ENCODE assay signal across 12 cellular contexts in the genomic region with DNA sequence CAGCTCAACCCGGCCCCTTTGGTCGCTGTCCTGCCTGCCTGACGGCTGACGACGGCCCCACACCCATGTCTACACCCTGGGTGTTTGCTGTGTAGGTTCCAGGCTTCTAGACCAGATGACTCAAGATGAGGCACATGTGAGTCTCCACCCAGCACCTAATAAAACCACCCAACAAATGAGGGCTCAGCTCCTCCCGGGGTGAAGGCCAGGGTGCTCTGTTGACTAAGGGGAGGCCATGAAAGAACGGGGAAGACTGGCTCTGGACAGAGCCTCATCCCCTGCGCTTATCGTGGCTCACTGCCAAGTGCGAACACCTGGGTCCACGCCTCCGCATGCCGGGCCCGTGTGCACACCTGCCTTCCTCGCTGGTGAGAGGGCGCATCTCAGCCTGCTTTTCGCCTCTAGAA. TPM values are rescaled to one million over a fixed set of nuclear protein-coding genes. Genes with fewer than 3 reads are reported as not detected.
DNase-seq lines count a peak whose midpoint lies in the region; ATAC-seq and TF ChIP-seq lines count a peak whose summit lies in the region.
"Had no signal": no experiment of that assay in that cellular context is flagged by ENCODE, and none has a peak within 500 bp of the region (broad histone marks: within the 10 kb centered on the region; RNA-seq: fewer than 3 reads in every experiment).

No MANE protein-coding gene starts in this region.

- in situ Hi-C loops in mammary epithelial cell (cut with MboI; ENCODE audit: low sequenced_read_pairs in 2 of 2) = loop anchor here in 1 of 2 donors (10.0 kb wide), 1 partner anchor 48 kb away; no protein-coding TSS in a partner anchor

- 3% methylated on average over 15 of the region's 17 CpGs for WGBS in mammary epithelial cell (ENCODE audit: low coverage, missing lambda C conversion rate)
- 50% methylated on average over 17 of the region's 17 CpGs for WGBS in prostate gland

- peak overlapping the region; percentile 50 for H3K4me2 ChIP-seq in mammary epithelial cell (ENCODE audit: insufficient read depth, low read depth, low read length)

- H2AFZ ChIP-seq in mammary epithelial cell (ENCODE audit: low read depth, low read length) = no peak overlapping the region

- H3K9me3 ChIP-seq in mammary epithelial cell (replicated peaks; ENCODE audit: insufficient read depth, low read length) (no peaks in the 10 kb centered on the region), prostate gland (no peaks in the 10 kb centered on the region)
- H3K9me3 ChIP-seq: psoas muscle had no signal

- no peaks in the 10 kb centered on the region for H3K36me3 ChIP-seq in mammary epithelial cell (ENCODE audit: insufficient read depth, low read length)
- H3K36me3 ChIP-seq in prostate gland = no peaks in the 10 kb centered on the region

- TF ChIP-seq POLR2A in prostate gland (IDR thresholded peaks at IDR 0.05) = no peak

- CTCF ChIA-PET in mammary epithelial cell (lab: Charles Lee; ENCODE audit: low non-redundant PET) = interaction anchor here (0.6 to 1.1 kb wide), 3 partner anchors 38 to 99 kb away, joined by 4 to 5 read pairs (median 4); no protein-coding TSS in a partner anchor

- DNase-seq in DMS79 (lab: John Stamatoyannopoulos, UW) (peak; percentile 54), NCI-H2029 (lab: John Stamatoyannopoulos, UW) (peak; percentile 85), mammary epithelial cell (peak; percentile 97), prostate gland (ENCODE audit: low spot score) (no peak), inferior parietal cortex (ENCODE audit: extremely low spot score) (no peak), islet precursor cell (no peak)
- DNase-seq: cerebellar nuclear complex, psoas muscle, SJCRH30 had no signal

- peaks cover 51% of the 10 kb centered on the region for H3K79me2 ChIP-seq in mammary epithelial cell (ENCODE audit: insufficient read depth, low read length)

- intact Hi-C loops in mammary epithelial cell (cut with micrococcal nuclease) = loop anchor here (1.0 to 2.0 kb wide), 4 partner anchors 26 to 50 kb away; partner anchors contain the start of genes COL4A1 and COL4A2
- intact Hi-C loops in prostate gland (cut with DNase I) = no loop called here

- H3K27ac ChIP-seq in mammary epithelial cell (ENCODE audit: insufficient read depth, low read depth, low read length) (peak overlapping the region; percentile 74), prostate gland (peak overlapping the region; percentile 18 to 48)

- H3K27me3 ChIP-seq in mammary epithelial cell (ENCODE audit: insufficient read depth, low read length) (no peaks in the 10 kb centered on the region), prostate gland (replicated peaks; ENCODE audit: insufficient read depth) (no peaks in the 10 kb centered on the region)
- H3K27me3 ChIP-seq: SJCRH30 had no signal

- H3K4me3 ChIP-seq in mammary epithelial cell (replicated peaks in 1 of 3; ENCODE audit: insufficient read depth in 1 of 3, low read depth in 2 of 3, low read length in 3 of 3) (no peak overlapping the region), prostate gland (no peak overlapping the region)
- H3K4me3 ChIP-seq: lung, psoas muscle, SJCRH30 had no signal

- H3K9ac ChIP-seq in mammary epithelial cell (ENCODE audit: insufficient read depth, low read length) = peak overlapping the region; percentile 32

- no TSS peak for BruUV-seq in mammary epithelial cell (replicated peaks; lab: Mats Ljungman, UMichigan)

- dilution Hi-C loops in mammary epithelial cell (cut with HindIII; ENCODE audit: low sequenced_read_pairs) = no loop called here

- H4K20me1 ChIP-seq in mammary epithelial cell (ENCODE audit: insufficient read depth, low read length) = no peaks in the 10 kb centered on the region

- no peak for ATAC-seq in HG03565 (IDR thresholded peaks at IDR 0.05; ENCODE audit: unreplicated experiment)
- no peak for ATAC-seq in GM21515 (IDR thresholded peaks at IDR 0.05; ENCODE audit: unreplicated experiment)

- TF ChIP-seq CTCF in mammary epithelial cell (conservative IDR thresholded peaks at IDR 0.05 in 1 of 2, IDR thresholded peaks at IDR 0.05 in 1 of 2; ENCODE audit: extremely low read depth in 1 of 2, insufficient read depth in 1 of 2, low read depth in 1 of 2, low read length in 2 of 2) (no peak), prostate gland (IDR thresholded peaks at IDR 0.05) (no peak)

- H3K4me1 ChIP-seq in mammary epithelial cell (ENCODE audit: insufficient read depth, low read length) (peaks cover 70% of the 10 kb centered on the region), prostate gland (replicated peaks) (peaks cover 2% of the 10 kb centered on the region)

RNA-seq across cellular contexts. Expression of gene COL4A2, which starts 39.6 kb away (rescaled TPM):
- total RNA-seq in mammary epithelial cell = 10 to 100 TPM; 74.9 to 94.2 TPM
- 119 TPM for polyA plus RNA-seq in mammary epithelial cell
- 78.3 TPM for polyA minus RNA-seq in mammary epithelial cell
- 100 to 1,000 TPM in 1 of 2 donors, 10 to 100 TPM in 1; 82.8 to 193 TPM for total RNA-seq in prostate gland

RNA-seq across cellular contexts. Expression of gene COL4A1, which starts 39.7 kb away (rescaled TPM):
- 10 to 100 TPM; 40.9 to 89.0 TPM for total RNA-seq in mammary epithelial cell
- 28.1 TPM for polyA plus RNA-seq in mammary epithelial cell
- 57.7 TPM for polyA minus RNA-seq in mammary epithelial cell
- total RNA-seq in prostate gland = 100 to 1,000 TPM in 1 of 2 donors, 10 to 100 TPM in 1; 37.3 to 132 TPM

Comparison
In these comparisons a context has a peak if more than half of its experiments do, and no peak if none do; other contexts are left out.
1. DNase-seq: peak in DMS79 (single experiment), NCI-H2029 (single experiment) and mammary epithelial cell (single experiment); none in prostate gland (single experiment), inferior parietal cortex (single experiment) and islet precursor cell (single experiment).